Comparison of ENCODE assay signal across 9 cellular contexts in the genomic region with DNA sequence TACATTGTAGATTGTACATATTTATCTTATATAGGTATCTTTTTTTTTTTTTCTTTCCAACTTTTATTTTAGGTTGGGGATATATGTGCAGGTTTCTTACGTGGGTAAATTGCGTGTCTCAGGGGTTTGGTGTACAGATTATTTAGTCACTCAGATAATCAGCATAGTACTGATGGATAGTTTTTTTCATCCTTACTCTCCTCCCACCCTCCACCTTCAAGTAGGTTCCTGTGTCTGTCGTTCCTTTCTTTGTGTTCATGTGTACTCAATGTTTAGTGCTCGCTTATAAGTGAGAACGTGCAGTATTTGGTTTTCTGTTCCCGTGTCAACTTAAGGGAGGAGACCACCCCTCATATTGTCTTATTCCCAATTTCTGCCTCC. TPM values are rescaled to one million over a fixed set of nuclear protein-coding genes. Genes with fewer than 3 reads are reported as not detected.
"Had no signal": no experiment of that assay in that cellular context is flagged by ENCODE, and none has a peak within 500 bp of the region (broad histone marks: within the 10 kb centered on the region; RNA-seq: fewer than 3 reads in every experiment).

No MANE protein-coding gene starts in this region.

- FAIRE-seq: G401.6, GM12878, GM12891, GM12892, GM18507, GM19239 had no signal

- DNase-seq: GDM1, GF-D8 had no signal

- H3K4me3 ChIP-seq: GM12878 had no signal

- ATAC-seq: GM12878 had no signal

RNA-seq across cellular contexts. Expression of gene C11orf96, which starts 9.6 kb away (rescaled TPM):
- total RNA-seq: G401 had no signal
